In the genomic region with DNA sequence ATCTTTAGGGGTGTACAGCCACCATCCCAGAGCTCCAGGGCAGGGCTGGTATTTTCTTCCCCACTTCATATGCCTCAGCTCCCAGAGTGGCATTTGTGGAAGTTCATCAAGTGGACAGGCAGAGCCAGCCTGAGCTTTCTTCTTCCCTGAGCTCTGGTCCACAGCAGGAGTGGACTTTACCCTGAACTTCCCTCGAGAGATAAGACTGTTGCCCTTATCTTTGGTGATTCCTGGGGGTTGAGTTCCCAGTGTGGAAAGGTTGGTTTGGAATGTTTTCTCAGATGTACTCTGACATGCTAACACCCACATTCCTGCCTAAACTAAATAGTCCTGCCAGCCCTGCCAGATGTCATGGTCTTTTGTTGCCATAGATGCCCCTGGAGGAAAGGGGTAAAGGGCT, we compare ENCODE assay signal across 16 cellular contexts.
"Had no signal": no experiment of that assay in that cellular context is flagged by ENCODE, and none has a peak within 500 bp of the region (broad histone marks: within the 10 kb centered on the region; RNA-seq: fewer than 3 reads in every experiment).

No MANE protein-coding gene starts in this region.

- H3K36me3 ChIP-seq: adrenal gland, esophagus squamous epithelium had no signal

- H3K4me1 ChIP-seq: adrenal gland had no signal

- H3K27ac Mint-ChIP-seq: activated B cell treated with CpG ODN at 0.5 μM for 24 hours; activated CD8-positive, alpha-beta T cell treated with anti-CD3 and anti-CD28 coated beads for 36 hours; activated naive CD4-positive, alpha-beta T cell treated with anti-CD3 and anti-CD28 coated beads, Interleukin-2, amount 50 U/mL, for 24 hours; naive thymus-derived CD8-positive, alpha-beta T cell; T-helper 17 cell had no signal

- H3K9me3 ChIP-seq: esophagus squamous epithelium had no signal

- H3K4me3 ChIP-seq: adrenal gland, esophagus squamous epithelium had no signal

- H3K27me3 Mint-ChIP-seq: activated B cell treated with CpG ODN at 0.5 μM for 24 hours had no signal

- H3K27me3 ChIP-seq: adrenal gland, esophagus squamous epithelium had no signal

- H3K4me3 Mint-ChIP-seq: activated B cell treated with CpG ODN at 0.5 μM for 24 hours; activated CD8-positive, alpha-beta T cell treated with anti-CD3 and anti-CD28 coated beads for 36 hours; activated naive CD4-positive, alpha-beta T cell treated with anti-CD3 and anti-CD28 coated beads, Interleukin-2, amount 50 U/mL, for 24 hours; activated T-cell treated with anti-CD3 and anti-CD28 coated beads, Interleukin-2, amount 50 U/mL, for 4 hours; naive thymus-derived CD8-positive, alpha-beta T cell; T-helper 17 cell had no signal

- H3K4me1 Mint-ChIP-seq: activated B cell treated with CpG ODN at 0.5 μM for 24 hours; activated naive CD4-positive, alpha-beta T cell treated with anti-CD3 and anti-CD28 coated beads, Interleukin-2, amount 50 U/mL, for 24 hours; naive thymus-derived CD8-positive, alpha-beta T cell; T-helper 17 cell had no signal

- DNase-seq: activated B cell treated with CpG ODN at 0.5 μM for 24 hours; activated CD4-positive, alpha-beta T cell treated with anti-CD3 and anti-CD28 coated beads for 48 hours; activated CD8-positive, alpha-beta T cell treated with anti-CD3 and anti-CD28 coated beads for 36 hours; activated effector memory CD4-positive, alpha-beta T cell treated with anti-CD3 and anti-CD28 coated beads, Interleukin-2, amount 50 U/mL, for 16 hours; activated T-cell treated with anti-CD3 and anti-CD28 coated beads, Interleukin-2, amount 50 U/mL, for 4 hours; adrenal gland; esophagus squamous epithelium; foreskin fibroblast; glutamatergic neuron; kidney glomerular epithelial cell; mammary epithelial cell; naive thymus-derived CD8-positive, alpha-beta T cell; posterior cingulate gyrus; stimulated activated CD4-positive, alpha-beta T cell treated with anti-CD3 and anti-CD28 coated beads, Interleukin-2, amount 100 ng/mL, for 24 hours; T-helper 17 cell had no signal
